ENCODE assay signal across 8 cellular contexts in genomic region chr13:33016414-33017409, GRCh38. TPM values are rescaled to one million over a fixed set of nuclear protein-coding genes. Genes with fewer than 3 reads are reported as not detected.
DNase-seq lines count a peak whose midpoint lies in the region; ATAC-seq, FAIRE-seq and TF ChIP-seq lines count a peak whose summit lies in the region.

Gene KL, plus strand, starts transcription at chr13:33016423. Its CDS starts 18 bp downstream, at chr13:33016441.

- no peak within 1 kb of the TSS for H2AK5ac ChIP-seq in H1 (ENCODE audit: low read depth, low read length)
- no peak within 1 kb of the TSS for H2AK5ac ChIP-seq in mesendoderm (ENCODE audit: low read length)

- H3K18ac ChIP-seq in H1 (ENCODE audit: extremely low read depth, low read length) (no peak within 1 kb of the TSS), mesendoderm (ENCODE audit: low read length) (no peak within 1 kb of the TSS)

- FAIRE-seq in H1 (lab: Jason Lieb, UNC) = no peak

- H3K4me3 ChIP-seq in H1 (ENCODE audit: extremely low read depth in 1 of 4, insufficient read depth in 2 of 4, low read depth in 3 of 4, low read length in 4 of 4) (peak within 1 kb of the TSS; percentile 35 to 62 (median 39)), mesendoderm (ENCODE audit: low read length) (peak within 1 kb of the TSS; percentile 6), upper lobe of left lung (peak within 1 kb of the TSS; percentile 59 to 68 (median 66))

- WGBS in H1 (ENCODE audit: extremely low coverage in 1 of 2, insufficient coverage in 1 of 2, insufficient read length in 1 of 2, insufficient replicate concordance in 2 of 2, low coverage in 1 of 2, low lambda C conversion rate in 2 of 2, missing lambda C conversion rate in 1 of 2), 2 experiments = 5% methylated on average over 57 of the region's 109 CpGs; no CpG with 5 or more reads in 1 of the 2 experiments
- no CpG with 5 or more reads among the region's 109 CpGs for WGBS in mesendoderm (ENCODE audit: extremely low coverage, insufficient coverage, low lambda C conversion rate)
- WGBS in upper lobe of left lung, 2 donors = 9% methylated on average over 3 to 62 of the region's 109 CpGs

- H3K23ac ChIP-seq in H1 (ENCODE audit: insufficient read length) (no peak within 1 kb of the TSS), mesendoderm (ENCODE audit: low read length) (peak within 1 kb of the TSS; percentile 94)

- H2BK20ac ChIP-seq in H1 (ENCODE audit: low read length) = no peak within 1 kb of the TSS

- no peak within 1 kb of the TSS for H3K14ac ChIP-seq in H1 (ENCODE audit: insufficient read length)

- DNase-seq in D341Med (ENCODE audit: low spot score) (peak; percentile 72), NOMO-1 (lab: John Stamatoyannopoulos, UW; ENCODE audit: unreplicated experiment in 2 of 2) (peak; percentile 39 to 56), H1 (ENCODE audit: low read depth in 1 of 2, low spot score in 2 of 2) (peak in 1 of 2 experiments; percentile 72), mesendoderm (peak; percentile 51), upper lobe of left lung (peak; percentile 39 to 90), OCI-M2 (lab: John Stamatoyannopoulos, UW; ENCODE audit: unreplicated experiment) (no peak)

- H2BK15ac ChIP-seq in H1 (ENCODE audit: low read length) (no peak within 1 kb of the TSS), mesendoderm (replicated peaks; ENCODE audit: low read depth) (no peak within 1 kb of the TSS)

- H2BK120ac ChIP-seq in H1 (replicated peaks; ENCODE audit: low read depth, low read length) (no peak within 1 kb of the TSS), mesendoderm (ENCODE audit: low read depth, low read length) (no peak within 1 kb of the TSS)

- H4K8ac ChIP-seq in H1 (ENCODE audit: extremely low read depth, insufficient read depth, low read length) (peak within 1 kb of the TSS; percentile 62; the same call in 1 of the 2 replicates), mesendoderm (ENCODE audit: low read depth, low read length) (no peak within 1 kb of the TSS)

- H3K79me1 ChIP-seq in H1 (ENCODE audit: low read depth, low read length) = no peaks in the 10 kb centered on the region
- H3K79me1 ChIP-seq in mesendoderm (ENCODE audit: low read length) = no peaks in the 10 kb centered on the region

- H3K79me2 ChIP-seq in H1 (ENCODE audit: control insufficient read depth in 1 of 2, insufficient read depth in 2 of 2, low read length in 2 of 2) (no peaks in the 10 kb centered on the region), mesendoderm (ENCODE audit: control insufficient read depth, insufficient read depth, low read length) (no peaks in the 10 kb centered on the region)

- H3K36me3 ChIP-seq in H1 (ENCODE audit: control insufficient read depth in 2 of 4, insufficient read depth in 4 of 4, low read length in 3 of 4) (no peaks in the 10 kb centered on the region), mesendoderm (ENCODE audit: control insufficient read depth, insufficient read depth, low read length) (no peaks in the 10 kb centered on the region), upper lobe of left lung (no peaks in the 10 kb centered on the region)

- no peak within 1 kb of the TSS for H2BK5ac ChIP-seq in H1 (ENCODE audit: low read depth, low read length)
- H2BK5ac ChIP-seq in mesendoderm (ENCODE audit: low read length) = no peak within 1 kb of the TSS

- H3K9me3 ChIP-seq in H1 (ENCODE audit: insufficient read depth in 2 of 2, low read depth in 1 of 2, low read length in 1 of 2) (no peaks in the 10 kb centered on the region), upper lobe of left lung (no peaks in the 10 kb centered on the region)

- H3K4me1 ChIP-seq in H1 (replicated peaks in 1 of 4; ENCODE audit: control insufficient read depth in 3 of 4, insufficient read depth in 4 of 4, low read length in 3 of 4) = peaks cover 0 to 6% (median under 1%) of the 10 kb centered on the region in 4 experiments; a peak in 4 of 7 replicates
- peaks cover 1% of the 10 kb centered on the region for H3K4me1 ChIP-seq in mesendoderm (ENCODE audit: control insufficient read depth, low read depth, low read length)
- H3K4me1 ChIP-seq in upper lobe of left lung = peaks cover 3 to 25% (median 11%) of the 10 kb centered on the region in 4 donors

- TF ChIP-seq POLR2A in H1 (IDR thresholded peaks at IDR 0.05; ENCODE audit: control extremely low read depth in 1 of 2, low read depth in 2 of 2, low read length in 2 of 2) (no peak), upper lobe of left lung (IDR thresholded peaks at IDR 0.05) (peak in 3 of 4 donors; percentile 11 to 34 (median 30))

- no peak within 1 kb of the TSS for H3K4ac ChIP-seq in H1 (replicated peaks; ENCODE audit: insufficient read length, low read depth, low read length)
- H3K4ac ChIP-seq in mesendoderm (ENCODE audit: low read depth, low read length) = no peak within 1 kb of the TSS

- H4K91ac ChIP-seq in H1 (replicated peaks; ENCODE audit: insufficient read length, low read length) = no peak within 1 kb of the TSS

- no peak within 1 kb of the TSS; the same call in 1 of the 2 replicates for H2BK12ac ChIP-seq in H1 (ENCODE audit: low read depth, low read length)

- H3K27ac ChIP-seq in H1 (ENCODE audit: low read depth, low read length) = no peak within 1 kb of the TSS
- H3K27ac ChIP-seq in mesendoderm (ENCODE audit: low read depth, low read length) = no peak within 1 kb of the TSS
- peak within 1 kb of the TSS; percentile 88 to 93 (median 90) for H3K27ac ChIP-seq in upper lobe of left lung

- TF ChIP-seq RAD21 in H1 (IDR thresholded peaks at IDR 0.05 in 1 of 2, conservative IDR thresholded peaks at IDR 0.05 in 1 of 2; ENCODE audit: low read depth in 2 of 2, low read length in 2 of 2) = no peak

- ATAC-seq in GM21360 (IDR thresholded peaks at IDR 0.05; ENCODE audit: unreplicated experiment) = peak; percentile 20
- ATAC-seq in upper lobe of left lung (ENCODE audit: low FRiP score in 2 of 2) = peak; percentile 79 to 83
- ATAC-seq in HG02588 (IDR thresholded peaks at IDR 0.05; ENCODE audit: unreplicated experiment) = no peak

- TF ChIP-seq CTCF in H1 (IDR thresholded peaks at IDR 0.05; ENCODE audit: control extremely low read depth in 1 of 3, insufficient read depth in 1 of 3, low read depth in 1 of 3, low read length in 3 of 3) (no peak), upper lobe of left lung (IDR thresholded peaks at IDR 0.05) (no peak)

- no peak within 1 kb of the TSS for H3K9ac ChIP-seq in H1 (replicated peaks in 1 of 4; ENCODE audit: extremely low read depth in 1 of 4, low read depth in 3 of 4, low read length in 3 of 4)
- H3K9ac ChIP-seq in mesendoderm (ENCODE audit: low read length) = peak within 1 kb of the TSS; percentile 40

- TF ChIP-seq EP300 in H1 (IDR thresholded peaks at IDR 0.05; ENCODE audit: borderline replicate concordance in 1 of 2, low read depth in 2 of 2, low read length in 2 of 2) (no peak), upper lobe of left lung (IDR thresholded peaks at IDR 0.05) (no peak)

- POLR2A ChIA-PET in H1 (lab: Charles Lee; ENCODE audit: partially characterized antibody) = no interaction called here

- peaks cover 16% of the 10 kb centered on the region; the same call in 1 of the 2 replicates for H3K23me2 ChIP-seq in H1 (ENCODE audit: low read depth, low read length)

- peak within 1 kb of the TSS; percentile 67 to 90 for H3K4me2 ChIP-seq in H1 (ENCODE audit: insufficient read depth in 1 of 2, low read depth in 2 of 2, low read length in 2 of 2)
- H3K4me2 ChIP-seq in mesendoderm (ENCODE audit: low read length) = peak within 1 kb of the TSS; percentile 77

- H3K27me3 ChIP-seq in H1 (replicated peaks in 1 of 4; ENCODE audit: control insufficient read depth in 3 of 4, extremely low read depth in 1 of 4, insufficient read depth in 3 of 4, low read length in 3 of 4) = peaks cover 29 to 43% (median 34%) of the 10 kb centered on the region in 4 experiments
- peaks cover 13% of the 10 kb centered on the region for H3K27me3 ChIP-seq in mesendoderm (ENCODE audit: insufficient read depth, low read length, poor library complexity)
- H3K27me3 ChIP-seq in upper lobe of left lung = peaks cover 0 to 6% (median 4%) of the 10 kb centered on the region in 4 donors

- H2AFZ ChIP-seq in H1 (ENCODE audit: low read length) = peak within 1 kb of the TSS; percentile 85

- H3K56ac ChIP-seq in H1 (replicated peaks; ENCODE audit: insufficient read length, low read depth, low read length) (no peak within 1 kb of the TSS), mesendoderm (ENCODE audit: low read length) (peak within 1 kb of the TSS; percentile 78)

- H4K20me1 ChIP-seq in H1 (replicated peaks in 1 of 2; ENCODE audit: control insufficient read depth in 1 of 2, insufficient read depth in 2 of 2, low read length in 2 of 2) = no peaks in the 10 kb centered on the region

- H4K5ac ChIP-seq in H1 (ENCODE audit: insufficient read length, low read depth, low read length) (no peak within 1 kb of the TSS), mesendoderm (ENCODE audit: low read length) (no peak within 1 kb of the TSS)

- CTCF ChIA-PET in H1 (lab: Charles Lee; ENCODE audit: partially characterized antibody) = interaction anchor here (0.9 to 2.0 kb wide), 8 partner anchors 9 to 552 kb away, joined by 3 to 11 read pairs (median 4); no protein-coding TSS in a partner anchor

TF ChIP-seq in H1, 55 proteins besides CTCF, POLR2A, EP300 and RAD21 (continues in another document):
- TF ChIP-seq KDM4A (IDR thresholded peaks at IDR 0.05; ENCODE audit: low read depth, low read length, severe bottlenecking) (peak; percentile 97), SRF (IDR thresholded peaks at IDR 0.05; ENCODE audit: low read depth, low read length) (no peak), CREB1 (IDR thresholded peaks at IDR 0.05) (0 out of 2 replicates have a peak, but pooled peaks have one; percentile 13), EZH2 (IDR thresholded peaks at IDR 0.05; ENCODE audit: low read depth, low read length, severe bottlenecking) (peak; percentile 76), MAFK (IDR thresholded peaks at IDR 0.05; ENCODE audit: low read depth, low read length) (no peak), NRF1 (IDR thresholded peaks at IDR 0.05; ENCODE audit: low read depth, low read length) (no peak), RNF2 (IDR thresholded peaks at IDR 0.05; ENCODE audit: borderline replicate concordance, low read depth, low read length, missing control alignments, poor library complexity, severe bottlenecking) (peak; percentile 25), POLR2AphosphoS5 (IDR thresholded peaks at IDR 0.05; ENCODE audit: low read depth, low read length) (no peak)

RNA-seq across cellular contexts. Expression of gene KL, which starts in this region (rescaled TPM):
- total RNA-seq in H1 (2021; fragmentation: NEBNext Ultra II Directional; extraction: Animal tissue kit (Norgen Biotek cat#: 25700)) = not detected in 2 replicates
- 0.02 TPM in 1 of 2 replicates, not detected in the other for polyA plus RNA-seq in H1 (2011; rRNA removed)
- not detected for polyA plus RNA-seq in H1 (2011; cell fraction: cytosol; rRNA removed)
- not detected for polyA plus RNA-seq in H1 (2011; cell fraction: nucleus; rRNA removed)
- not detected in 4 replicates for polyA plus RNA-seq in H1 (2012, experiment 1 of 2)
- not detected for polyA plus RNA-seq in H1 (2012, experiment 2 of 2)
- polyA plus RNA-seq in H1 (2013, experiment 1 of 2) = 0.02 TPM
- 0.02 TPM for polyA plus RNA-seq in H1 (2013, experiment 2 of 2)
- polyA minus RNA-seq in H1 (2011; rRNA and poly(A)+ RNA removed) = 0.07 TPM in 1 of 2 replicates, not detected in the other
- polyA minus RNA-seq in H1 (2011; cell fraction: cytosol; rRNA and poly(A)+ RNA removed) = not detected
- polyA minus RNA-seq in H1 (2011; cell fraction: nucleus; rRNA and poly(A)+ RNA removed) = not detected
- 0.08 TPM for polyA plus RNA-seq in mesendoderm (2013, experiment 1 of 2)
- 0.07 TPM for polyA plus RNA-seq in mesendoderm (2013, experiment 2 of 2)
- 10 to 100 TPM in 2 of 6 donors, 1 to 10 TPM in 4; 4.7 to 11.2 (median 7.7) TPM for total RNA-seq in upper lobe of left lung

Comparison
In these comparisons a context has a peak if more than half of its experiments do, and no peak if none do; other contexts are left out.
1. H3K27ac ChIP-seq: peak in upper lobe of left lung (4 of 4); none in H1 (single experiment) and mesendoderm (single experiment).
2. H3K4me3 ChIP-seq: peak in every context shown above with its lines; median percentile 66 in upper lobe of left lung; 39 in H1; 6 in mesendoderm.
3. POLR2A ChIP-seq: peak in upper lobe of left lung (3 of 4); none in H1 (0 of 2).